ENCODE assay signal across 22 cellular contexts in genomic region chr5:138559937-138560336, GRCh38. TPM values are rescaled to one million over a fixed set of nuclear protein-coding genes. Genes with fewer than 3 reads are reported as not detected.
DNase-seq lines count a peak whose midpoint lies in the region; ATAC-seq and TF ChIP-seq lines count a peak whose summit lies in the region.
"Had no signal": no experiment of that assay in that cellular context is flagged by ENCODE, and none has a peak within 500 bp of the region (broad histone marks: within the 10 kb centered on the region; RNA-seq: fewer than 3 reads in every experiment).

No MANE protein-coding gene starts in this region.

- H3K4me1 ChIP-seq in CD4-positive, CD25-positive, alpha-beta regulatory T cell (ENCODE audit: control insufficient read depth, insufficient read depth, low read length, poor library complexity, severe bottlenecking) = peaks cover 2% of the 10 kb centered on the region
- H3K4me1 ChIP-seq in left lung = peaks cover 0 to 3% of the 10 kb centered on the region in 2 donors
- H3K4me1 ChIP-seq: foreskin keratinocyte had no signal

- no peak overlapping the region for H3K4me3 Mint-ChIP-seq in activated T-cell treated with anti-CD3 and anti-CD28 coated beads, Interleukin-2, amount 50 U/mL, for 24 hours
- H3K4me3 Mint-ChIP-seq in CD4-positive, CD25-positive, alpha-beta regulatory T cell = no peak overlapping the region
- H3K4me3 Mint-ChIP-seq in T-helper 17 cell = no peak overlapping the region
- H3K4me3 Mint-ChIP-seq in progenitor cell of endocrine pancreas (ENCODE audit: low read depth) = no peak overlapping the region
- H3K4me3 Mint-ChIP-seq: activated T-helper 1 cell treated with anti-CD3 and anti-CD28 coated beads, Interleukin-12 subunit alpha, Interleukin-12 subunit beta, Interleukin-2, Interleukin-4 antibody, amounts not matched to agents 30 ng/mL and 10 ng/mL and 1 ng/mL, durations not matched to agents 14 hours and 24 hours and 36 hours; CD8-positive, alpha-beta T cell had no signal

- H3K27ac Mint-ChIP-seq in activated T-cell treated with anti-CD3 and anti-CD28 coated beads, Interleukin-2, amount 50 U/mL, for 24 hours = peak overlapping the region; percentile 76
- H3K27ac Mint-ChIP-seq in CD4-positive, CD25-positive, alpha-beta regulatory T cell = peak overlapping the region; percentile 20 to 32 (median 31)
- peak overlapping the region; percentile 85 for H3K27ac Mint-ChIP-seq in T-helper 17 cell
- H3K27ac Mint-ChIP-seq in progenitor cell of endocrine pancreas = peak overlapping the region; percentile 73
- H3K27ac Mint-ChIP-seq: activated T-helper 1 cell treated with anti-CD3 and anti-CD28 coated beads, Interleukin-12 subunit alpha, Interleukin-12 subunit beta, Interleukin-2, Interleukin-4 antibody, amounts not matched to agents 30 ng/mL and 10 ng/mL and 1 ng/mL, durations not matched to agents 14 hours and 24 hours and 36 hours had no signal

- intact Hi-C loops in left lung (cut with DNase I) = no loop called here

- no peaks in the 10 kb centered on the region for H3K9me3 Mint-ChIP-seq in activated T-cell treated with anti-CD3 and anti-CD28 coated beads, Interleukin-2, amount 50 U/mL, for 24 hours
- H3K9me3 Mint-ChIP-seq in CD4-positive, CD25-positive, alpha-beta regulatory T cell = no peaks in the 10 kb centered on the region
- H3K9me3 Mint-ChIP-seq in progenitor cell of endocrine pancreas (ENCODE audit: low read depth) = no peaks in the 10 kb centered on the region
- H3K9me3 Mint-ChIP-seq: activated T-helper 1 cell treated with anti-CD3 and anti-CD28 coated beads, Interleukin-12 subunit alpha, Interleukin-12 subunit beta, Interleukin-2, Interleukin-4 antibody, amounts not matched to agents 30 ng/mL and 10 ng/mL and 1 ng/mL, durations not matched to agents 14 hours and 24 hours and 36 hours; CD8-positive, alpha-beta T cell had no signal

- peaks cover 37% of the 10 kb centered on the region for H3K4me1 Mint-ChIP-seq in activated T-cell treated with anti-CD3 and anti-CD28 coated beads, Interleukin-2, amount 50 U/mL, for 24 hours (ENCODE audit: low read depth)
- peaks cover 14 to 29% (median 23%) of the 10 kb centered on the region in 4 donors for H3K4me1 Mint-ChIP-seq in CD4-positive, CD25-positive, alpha-beta regulatory T cell
- H3K4me1 Mint-ChIP-seq in T-helper 17 cell = peaks cover 21% of the 10 kb centered on the region
- H3K4me1 Mint-ChIP-seq in progenitor cell of endocrine pancreas (ENCODE audit: low read depth) = no peaks in the 10 kb centered on the region

- H3K4me3 ChIP-seq in CD4-positive, CD25-positive, alpha-beta regulatory T cell (ENCODE audit: low read depth, low read length) = no peak overlapping the region
- no peak overlapping the region for H3K4me3 ChIP-seq in left lung
- H3K4me3 ChIP-seq: adrenal gland, spleen had no signal

- DNase-seq in activated T-cell treated with anti-CD3 and anti-CD28 coated beads, Interleukin-2, amount 50 U/mL, for 24 hours = no peak
- no peak for DNase-seq in activated T-cell treated with anti-CD3 and anti-CD28 coated beads, Interleukin-2, amount 50 U/mL, for 1 hour
- DNase-seq in CD4-positive, CD25-positive, alpha-beta regulatory T cell = no peak
- DNase-seq in T-helper 17 cell = no peak
- DNase-seq in progenitor cell of endocrine pancreas (ENCODE audit: low spot score, unreplicated experiment) = no peak
- DNase-seq in left lung = no peak
- DNase-seq: activated CD4-positive, alpha-beta T cell treated with anti-CD3 and anti-CD28 coated beads, Interleukin-2, amount 50 U/mL, for 4 hours; adrenal gland; CD8-positive, alpha-beta T cell; foreskin keratinocyte; kidney glomerular epithelial cell; mesendoderm; NCI-H1048; NCI-H2029; NCI-H446 treated with DMSO at 0.1 percent for 48 hours; spleen; stimulated activated CD4-positive, alpha-beta T cell treated with anti-CD3 and anti-CD28 coated beads, Interleukin-4, amount 100 ng/mL, for 4 hours had no signal

- no peaks in the 10 kb centered on the region for H3K9me3 ChIP-seq in CD4-positive, CD25-positive, alpha-beta regulatory T cell (ENCODE audit: control insufficient read depth in 2 of 2, low read length in 2 of 2)
- H3K9me3 ChIP-seq in T-helper 17 cell (ENCODE audit: control insufficient read depth, low read length, poor library complexity, severe bottlenecking) = no peaks in the 10 kb centered on the region
- H3K9me3 ChIP-seq in left lung = no peaks in the 10 kb centered on the region
- H3K9me3 ChIP-seq: adrenal gland, spleen had no signal

- no peaks in the 10 kb centered on the region for H3K27me3 ChIP-seq in CD4-positive, CD25-positive, alpha-beta regulatory T cell (ENCODE audit: control insufficient read depth, insufficient read depth, low read length)
- H3K27me3 ChIP-seq in left lung = no peaks in the 10 kb centered on the region
- H3K27me3 ChIP-seq: adrenal gland, foreskin keratinocyte, spleen had no signal

- H3K27me3 Mint-ChIP-seq in activated T-cell treated with anti-CD3 and anti-CD28 coated beads, Interleukin-2, amount 50 U/mL, for 24 hours = no peaks in the 10 kb centered on the region
- H3K27me3 Mint-ChIP-seq in CD4-positive, CD25-positive, alpha-beta regulatory T cell = no peaks in the 10 kb centered on the region
- H3K27me3 Mint-ChIP-seq in T-helper 17 cell (no peaks in the 10 kb centered on the region), progenitor cell of endocrine pancreas (no peaks in the 10 kb centered on the region)

- no peak overlapping the region for H3K27ac ChIP-seq in CD4-positive, CD25-positive, alpha-beta regulatory T cell (ENCODE audit: insufficient read depth, low read length, poor library complexity, severe bottlenecking)
- H3K27ac ChIP-seq in left lung = no peak overlapping the region
- H3K27ac ChIP-seq: adrenal gland, epithelial cell of prostate, foreskin keratinocyte, RWPE1, spleen had no signal

- H3K36me3 Mint-ChIP-seq in activated T-cell treated with anti-CD3 and anti-CD28 coated beads, Interleukin-2, amount 50 U/mL, for 24 hours (ENCODE audit: low read depth) = peaks cover 95% of the 10 kb centered on the region
- H3K36me3 Mint-ChIP-seq in CD4-positive, CD25-positive, alpha-beta regulatory T cell = peaks cover 60% of the 10 kb centered on the region
- H3K36me3 Mint-ChIP-seq in T-helper 17 cell (ENCODE audit: low read depth) = peaks cover 18% of the 10 kb centered on the region
- H3K36me3 Mint-ChIP-seq in progenitor cell of endocrine pancreas (ENCODE audit: insufficient read depth) = peaks cover 41% of the 10 kb centered on the region

- TF ChIP-seq CTCF in progenitor cell of endocrine pancreas (IDR thresholded peaks at IDR 0.05; ENCODE audit: unreplicated experiment) = no peak
- TF ChIP-seq CTCF in left lung (IDR thresholded peaks at IDR 0.05) = no peak

- no peak for ATAC-seq in CD4-positive, CD25-positive, alpha-beta regulatory T cell (ENCODE audit: low read depth in 2 of 2)
- no peak for ATAC-seq in T-helper 17 cell
- ATAC-seq in left lung = no peak
- ATAC-seq in GM21529 (IDR thresholded peaks at IDR 0.05; ENCODE audit: unreplicated experiment) = no peak
- no peak for ATAC-seq in HG03097 (IDR thresholded peaks at IDR 0.05; ENCODE audit: low FRiP score, unreplicated experiment)
- ATAC-seq: CD8-positive, alpha-beta T cell; foreskin keratinocyte had no signal

- peaks cover 89% of the 10 kb centered on the region for H3K36me3 ChIP-seq in CD4-positive, CD25-positive, alpha-beta regulatory T cell (ENCODE audit: control insufficient read depth, insufficient read depth, low read length)
- peaks cover 13 to 98% of the 10 kb centered on the region in 2 donors for H3K36me3 ChIP-seq in left lung

RNA-seq across cellular contexts. Expression of gene HSPA9, which starts 15.3 kb away (rescaled TPM):
- total RNA-seq in CD4-positive, CD25-positive, alpha-beta regulatory T cell = 276 TPM
- polyA plus RNA-seq in CD4-positive, CD25-positive, alpha-beta regulatory T cell = 100 to 1,000 TPM; 113 to 129 (median 121) TPM
- total RNA-seq in T-helper 17 cell (100 to 1,000 TPM; 291 to 305 TPM), progenitor cell of endocrine pancreas (174 and 185 TPM in 2 replicates), left lung (100 to 1,000 TPM; 128 to 205 TPM)

RNA-seq across cellular contexts. Expression of gene ETF1, which starts 16.9 kb away (rescaled TPM):
- 170 TPM for total RNA-seq in CD4-positive, CD25-positive, alpha-beta regulatory T cell
- 10 to 100 TPM; 25.9 to 44.3 (median 32.5) TPM for polyA plus RNA-seq in CD4-positive, CD25-positive, alpha-beta regulatory T cell
- total RNA-seq in T-helper 17 cell (100 to 1,000 TPM; 150 to 165 TPM), progenitor cell of endocrine pancreas (73.1 and 77.6 TPM in 2 replicates), left lung (100 to 1,000 TPM; 107 to 112 TPM)

Comparison
In these comparisons a context has a peak if more than half of its experiments do, and no peak if none do; other contexts are left out.
1. H3K27ac Mint-ChIP-seq: peak in every context shown above with its lines; median percentile 85 in T-helper 17 cell; 76 in activated T-cell treated with anti-CD3 and anti-CD28 coated beads, Interleukin-2, amount 50 U/mL, for 24 hours; 73 in progenitor cell of endocrine pancreas; 31 in CD4-positive, CD25-positive, alpha-beta regulatory T cell.